Comparison of ENCODE assay signal across 1 cellular context in the genomic region with DNA sequence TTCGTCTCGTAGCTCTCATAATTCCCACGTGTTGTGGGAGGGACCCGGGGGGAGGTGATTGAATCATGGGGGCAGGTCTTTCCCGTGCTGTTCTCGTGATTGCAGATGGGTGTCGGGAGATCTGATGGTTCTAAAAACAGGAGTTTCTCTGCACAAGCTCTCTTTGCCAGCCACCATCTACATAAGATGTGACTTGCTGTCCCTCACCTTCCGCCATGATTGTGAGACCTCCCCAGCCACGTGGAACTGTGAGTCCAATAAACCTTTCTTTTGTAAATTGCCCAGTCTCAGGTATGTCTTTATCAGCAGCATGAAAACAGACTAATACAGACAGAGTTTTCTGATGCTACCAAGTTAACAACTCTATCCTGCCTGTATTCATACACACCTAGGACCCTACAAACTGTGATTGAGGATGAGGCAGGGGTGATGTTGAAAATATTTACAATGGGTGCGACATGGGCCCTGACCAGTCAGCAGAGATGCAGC.
TF ChIP-seq lines count a peak whose summit lies in the region.

No MANE protein-coding gene starts in this region.

TF ChIP-seq in HepG2, 621 proteins besides CTCF, POLR2A, EP300 and RAD21 (continued from another document and continues in another):
- TF ChIP-seq, protein P1, sequence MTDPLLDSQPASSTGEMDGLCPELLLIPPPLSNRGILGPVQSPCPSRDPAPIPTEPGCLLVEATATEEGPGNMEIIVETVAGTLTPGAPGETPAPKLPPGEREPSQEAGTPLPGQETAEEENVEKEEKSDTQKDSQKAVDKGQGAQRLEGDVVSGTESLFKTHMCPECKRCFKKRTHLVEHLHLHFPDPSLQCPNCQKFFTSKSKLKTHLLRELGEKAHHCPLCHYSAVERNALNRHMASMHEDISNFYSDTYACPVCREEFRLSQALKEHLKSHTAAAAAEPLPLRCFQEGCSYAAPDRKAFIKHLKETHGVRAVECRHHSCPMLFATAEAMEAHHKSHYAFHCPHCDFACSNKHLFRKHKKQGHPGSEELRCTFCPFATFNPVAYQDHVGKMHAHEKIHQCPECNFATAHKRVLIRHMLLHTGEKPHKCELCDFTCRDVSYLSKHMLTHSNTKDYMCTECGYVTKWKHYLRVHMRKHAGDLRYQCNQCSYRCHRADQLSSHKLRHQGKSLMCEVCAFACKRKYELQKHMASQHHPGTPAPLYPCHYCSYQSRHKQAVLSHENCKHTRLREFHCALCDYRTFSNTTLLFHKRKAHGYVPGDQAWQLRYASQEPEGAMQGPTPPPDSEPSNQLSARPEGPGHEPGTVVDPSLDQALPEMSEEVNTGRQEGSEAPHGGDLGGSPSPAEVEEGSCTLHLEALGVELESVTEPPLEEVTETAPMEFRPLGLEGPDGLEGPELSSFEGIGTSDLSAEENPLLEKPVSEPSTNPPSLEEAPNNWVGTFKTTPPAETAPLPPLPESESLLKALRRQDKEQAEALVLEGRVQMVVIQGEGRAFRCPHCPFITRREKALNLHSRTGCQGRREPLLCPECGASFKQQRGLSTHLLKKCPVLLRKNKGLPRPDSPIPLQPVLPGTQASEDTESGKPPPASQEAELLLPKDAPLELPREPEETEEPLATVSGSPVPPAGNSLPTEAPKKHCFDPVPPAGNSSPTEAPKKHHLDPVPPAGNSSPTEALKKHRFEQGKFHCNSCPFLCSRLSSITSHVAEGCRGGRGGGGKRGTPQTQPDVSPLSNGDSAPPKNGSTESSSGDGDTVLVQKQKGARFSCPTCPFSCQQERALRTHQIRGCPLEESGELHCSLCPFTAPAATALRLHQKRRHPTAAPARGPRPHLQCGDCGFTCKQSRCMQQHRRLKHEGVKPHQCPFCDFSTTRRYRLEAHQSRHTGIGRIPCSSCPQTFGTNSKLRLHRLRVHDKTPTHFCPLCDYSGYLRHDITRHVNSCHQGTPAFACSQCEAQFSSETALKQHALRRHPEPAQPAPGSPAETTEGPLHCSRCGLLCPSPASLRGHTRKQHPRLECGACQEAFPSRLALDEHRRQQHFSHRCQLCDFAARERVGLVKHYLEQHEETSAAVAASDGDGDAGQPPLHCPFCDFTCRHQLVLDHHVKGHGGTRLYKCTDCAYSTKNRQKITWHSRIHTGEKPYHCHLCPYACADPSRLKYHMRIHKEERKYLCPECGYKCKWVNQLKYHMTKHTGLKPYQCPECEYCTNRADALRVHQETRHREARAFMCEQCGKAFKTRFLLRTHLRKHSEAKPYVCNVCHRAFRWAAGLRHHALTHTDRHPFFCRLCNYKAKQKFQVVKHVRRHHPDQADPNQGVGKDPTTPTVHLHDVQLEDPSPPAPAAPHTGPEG (CRISPR knock-in tag; IDR thresholded peaks at IDR 0.05), result no peak; the same call in 1 of the 2 replicates
- TF ChIP-seq GTF2F1 (IDR thresholded peaks at IDR 0.05; ENCODE audit: low read length), result no peak
- no peak for TF ChIP-seq THAP7 (CRISPR knock-in tag; IDR thresholded peaks at IDR 0.05)
- peak; percentile 77 for TF ChIP-seq SSRP1 (CRISPR knock-in tag; IDR thresholded peaks at IDR 0.05)
- TF ChIP-seq SMARCE1 (IDR thresholded peaks at IDR 0.05; ENCODE audit: borderline replicate concordance), result no peak
- no peak for TF ChIP-seq ZNF703 (CRISPR knock-in tag; IDR thresholded peaks at IDR 0.05; ENCODE audit: borderline replicate concordance)
- no peak for TF ChIP-seq MBNL3 (CRISPR knock-in tag; conservative IDR thresholded peaks at IDR 0.05)
- 0 out of 2 replicates have a peak, but pooled peaks have one; percentile 37 for TF ChIP-seq HOXA7 (CRISPR knock-in tag; IDR thresholded peaks at IDR 0.05)
- TF ChIP-seq ZNF547 (CRISPR knock-in tag; IDR thresholded peaks at IDR 0.05), result no peak
- TF ChIP-seq ZXDC (CRISPR knock-in tag; IDR thresholded peaks at IDR 0.05), result no peak
- TF ChIP-seq SRF (IDR thresholded peaks at IDR 0.05; ENCODE audit: low read depth, low read length), result no peak
- TF ChIP-seq MEIS1 (CRISPR knock-in tag; IDR thresholded peaks at IDR 0.05; ENCODE audit: borderline replicate concordance), result no peak
- no peak; the same call in 1 of the 2 replicates for TF ChIP-seq FOSL2 (CRISPR knock-in tag; IDR thresholded peaks at IDR 0.05)
- TF ChIP-seq, protein P2, sequence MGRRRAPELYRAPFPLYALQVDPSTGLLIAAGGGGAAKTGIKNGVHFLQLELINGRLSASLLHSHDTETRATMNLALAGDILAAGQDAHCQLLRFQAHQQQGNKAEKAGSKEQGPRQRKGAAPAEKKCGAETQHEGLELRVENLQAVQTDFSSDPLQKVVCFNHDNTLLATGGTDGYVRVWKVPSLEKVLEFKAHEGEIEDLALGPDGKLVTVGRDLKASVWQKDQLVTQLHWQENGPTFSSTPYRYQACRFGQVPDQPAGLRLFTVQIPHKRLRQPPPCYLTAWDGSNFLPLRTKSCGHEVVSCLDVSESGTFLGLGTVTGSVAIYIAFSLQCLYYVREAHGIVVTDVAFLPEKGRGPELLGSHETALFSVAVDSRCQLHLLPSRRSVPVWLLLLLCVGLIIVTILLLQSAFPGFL (CRISPR knock-in tag; IDR thresholded peaks at IDR 0.05), result no peak
- TF ChIP-seq ZNF747 (CRISPR knock-in tag; IDR thresholded peaks at IDR 0.05; ENCODE audit: borderline replicate concordance), result no peak
- no peak for TF ChIP-seq NR3C1 (CRISPR knock-in tag; IDR thresholded peaks at IDR 0.05)
- TF ChIP-seq ZNF496 (CRISPR knock-in tag; IDR thresholded peaks at IDR 0.05; ENCODE audit: insufficient replicate concordance), result no peak
- no peak for TF ChIP-seq KDM4B (CRISPR knock-in tag; IDR thresholded peaks at IDR 0.05)
- no peak for TF ChIP-seq ZNF556 (CRISPR knock-in tag; IDR thresholded peaks at IDR 0.05; ENCODE audit: borderline replicate concordance)
- 0 out of 2 replicates have a peak, but pooled peaks have one; percentile 29 for TF ChIP-seq TOPORS (CRISPR knock-in tag; IDR thresholded peaks at IDR 0.05)
- no peak for TF ChIP-seq HNRNPL (IDR thresholded peaks at IDR 0.05; ENCODE audit: low read depth, low read length)
- TF ChIP-seq ESRRA (CRISPR knock-in tag; IDR thresholded peaks at IDR 0.05; ENCODE audit: low read depth), result no peak
- no peak for TF ChIP-seq GMEB2 (CRISPR knock-in tag; IDR thresholded peaks at IDR 0.05; ENCODE audit: low read depth)
- TF ChIP-seq RERE (CRISPR knock-in tag; IDR thresholded peaks at IDR 0.05; ENCODE audit: low read depth), result no peak
- 0 out of 2 replicates have a peak, but pooled peaks have one; percentile 36 for TF ChIP-seq PRMT3 (CRISPR knock-in tag; IDR thresholded peaks at IDR 0.05; ENCODE audit: borderline replicate concordance, low read depth)
- 0 out of 2 replicates have a peak, but pooled peaks have one; percentile 29 for TF ChIP-seq PHF8 (CRISPR knock-in tag; IDR thresholded peaks at IDR 0.05)
- TF ChIP-seq ZNF839 (CRISPR knock-in tag; IDR thresholded peaks at IDR 0.05; ENCODE audit: borderline replicate concordance), result no peak
- TF ChIP-seq ZNF451 (CRISPR knock-in tag; IDR thresholded peaks at IDR 0.05), result no peak
- TF ChIP-seq HOXD1 (CRISPR knock-in tag; IDR thresholded peaks at IDR 0.05), result no peak
- TF ChIP-seq ZNF276 (CRISPR knock-in tag; IDR thresholded peaks at IDR 0.05; ENCODE audit: low read depth), result no peak
